In genomic region chr19:38255759-38256052, GRCh38 we compare ENCODE assay signal across 9 cellular contexts. TPM values are rescaled to one million over a fixed set of nuclear protein-coding genes. Genes with fewer than 3 reads are reported as not detected.
A peak's percentile ranks its signal among the peaks of the same experiment; 100 is the strongest.
DNase-seq lines count a peak whose midpoint lies in the region; ATAC-seq and TF ChIP-seq lines count a peak whose summit lies in the region.
"Had no signal": no experiment of that assay in that cellular context is flagged by ENCODE, and none has a peak within 500 bp of the region (broad histone marks: within the 10 kb centered on the region; RNA-seq: fewer than 3 reads in every experiment).

No MANE protein-coding gene starts in this region.

- ATAC-seq in activated T-cell treated with anti-CD3 and anti-CD28 coated beads, Interleukin-2, amount 50 U/mL, for 4 hours: no peak
- ATAC-seq in mucosa of descending colon (no peak), GM19452 (IDR thresholded peaks at IDR 0.05; ENCODE audit: unreplicated experiment) (no peak)

- H3K4me3 ChIP-seq in mucosa of descending colon (peak overlapping the region; percentile 17), tibial nerve (peak overlapping the region; percentile 26 to 60 (median 40))

- H3K4me3 Mint-ChIP-seq in activated T-cell treated with anti-CD3 and anti-CD28 coated beads, Interleukin-2, amount 50 U/mL, for 4 hours: peak overlapping the region; percentile 38
- H3K4me3 Mint-ChIP-seq in dendritic cell treated with granulocyte-macrophage colony-stimulating factor and Interleukin-4, amounts not matched to agents 40 ng/mL and 50 ng/mL, for 4 days: peak overlapping the region; percentile 85

- TF ChIP-seq POLR2A in tibial nerve (IDR thresholded peaks at IDR 0.05): no peak

- TF ChIP-seq CTCF in mucosa of descending colon (IDR thresholded peaks at IDR 0.05) (no peak), tibial nerve (IDR thresholded peaks at IDR 0.05) (no peak)

- DNase-seq in activated T-cell treated with anti-CD3 and anti-CD28 coated beads, Interleukin-2, amount 50 U/mL, for 4 hours: no peak
- no peak for DNase-seq in activated T-cell treated with anti-CD3 and anti-CD28 coated beads for 4 hours
- no peak for DNase-seq in mucosa of descending colon
- no peak for DNase-seq in tibial nerve (ENCODE audit: low spot score in 2 of 2)
- DNase-seq in OCI-M1 (lab: John Stamatoyannopoulos, UW): no peak
- no peak for DNase-seq in activated naive CD4-positive, alpha-beta T cell (lab: John Stamatoyannopoulos, UW)
- DNase-seq: activated CD8-positive, alpha-beta memory T cell treated with anti-CD3 and anti-CD28 coated beads, Interleukin-2, amount 50 U/mL, for 48 hours had no signal

- peaks cover 16% of the 10 kb centered on the region for H3K4me1 ChIP-seq in mucosa of descending colon (ENCODE audit: low read depth)
- peaks cover 0 to 38% (median 21%) of the 10 kb centered on the region in 4 donors for H3K4me1 ChIP-seq in tibial nerve

- peaks cover 0 to 23% of the 10 kb centered on the region in 2 donors for H3K27me3 ChIP-seq in tibial nerve

- H3K36me3 ChIP-seq in mucosa of descending colon (ENCODE audit: low read depth) (no peaks in the 10 kb centered on the region), tibial nerve (no peaks in the 10 kb centered on the region)

- intact Hi-C loops in dendritic cell treated with granulocyte-macrophage colony-stimulating factor and Interleukin-4, amounts not matched to agents 40 ng/mL and 50 ng/mL, for 4 days (cut with micrococcal nuclease): loop anchor here (1.0 kb wide), 1 partner anchor 9 kb away; the partner anchor contains the start of gene SPINT2
- intact Hi-C loops in mucosa of descending colon (cut with DNase I, micrococcal nuclease): no loop called here

- no peaks in the 10 kb centered on the region for H3K9me3 ChIP-seq in mucosa of descending colon
- H3K9me3 ChIP-seq in tibial nerve: no peaks in the 10 kb centered on the region

- H3K4me1 Mint-ChIP-seq in activated T-cell treated with anti-CD3 and anti-CD28 coated beads, Interleukin-2, amount 50 U/mL, for 4 hours (ENCODE audit: low read depth): peaks cover 2% of the 10 kb centered on the region
- peaks cover 56% of the 10 kb centered on the region for H3K4me1 Mint-ChIP-seq in dendritic cell treated with granulocyte-macrophage colony-stimulating factor and Interleukin-4, amounts not matched to agents 40 ng/mL and 50 ng/mL, for 4 days (ENCODE audit: low read depth)

- no peak for TF ChIP-seq EP300 in tibial nerve (IDR thresholded peaks at IDR 0.05)

- peaks cover 21% of the 10 kb centered on the region for H3K27me3 Mint-ChIP-seq in activated T-cell treated with anti-CD3 and anti-CD28 coated beads, Interleukin-2, amount 50 U/mL, for 4 hours (ENCODE audit: low read depth)
- peaks cover 63% of the 10 kb centered on the region for H3K27me3 Mint-ChIP-seq in dendritic cell treated with granulocyte-macrophage colony-stimulating factor and Interleukin-4, amounts not matched to agents 40 ng/mL and 50 ng/mL, for 4 days

- no peaks in the 10 kb centered on the region for H3K36me3 Mint-ChIP-seq in activated T-cell treated with anti-CD3 and anti-CD28 coated beads, Interleukin-2, amount 50 U/mL, for 4 hours (ENCODE audit: insufficient read depth)
- H3K36me3 Mint-ChIP-seq in dendritic cell treated with granulocyte-macrophage colony-stimulating factor and Interleukin-4, amounts not matched to agents 40 ng/mL and 50 ng/mL, for 4 days (ENCODE audit: low read depth): peaks cover 34% of the 10 kb centered on the region

- H3K27ac ChIP-seq in tibial nerve: peak overlapping the region in 3 of 4 donors; percentile 62 to 72 (median 71)

- H3K27ac Mint-ChIP-seq in dendritic cell treated with granulocyte-macrophage colony-stimulating factor and Interleukin-4, amounts not matched to agents 40 ng/mL and 50 ng/mL, for 4 days: peak overlapping the region; percentile 84

- 16 to 23% methylated on average over 5 to 10 of the region's 10 CpGs for WGBS in tibial nerve, 2 donors

- no peaks in the 10 kb centered on the region for H3K9me3 Mint-ChIP-seq in activated T-cell treated with anti-CD3 and anti-CD28 coated beads, Interleukin-2, amount 50 U/mL, for 4 hours
- no peaks in the 10 kb centered on the region for H3K9me3 Mint-ChIP-seq in dendritic cell treated with granulocyte-macrophage colony-stimulating factor and Interleukin-4, amounts not matched to agents 40 ng/mL and 50 ng/mL, for 4 days

RNA-seq across cellular contexts. Expression of gene PPP1R14A, which starts 0.5 kb away (rescaled TPM):
- 1 to 10 TPM in 1 of 3 donors, under 1 TPM in 2; 0.34 to 1.8 (median 0.46) TPM for total RNA-seq in activated T-cell treated with anti-CD3 and anti-CD28 coated beads, Interleukin-2, amount 50 U/mL, for 4 hours
- 100 to 1,000 TPM in 1 of 3 donors, 10 to 100 TPM in 1, 1 to 10 TPM in 1; 9.0 to 186 (median 19.9) TPM for total RNA-seq in mucosa of descending colon
- 100 to 1,000 TPM in 1 of 4 donors, 10 to 100 TPM in 3; 86.1 to 179 (median 95.3) TPM for total RNA-seq in tibial nerve

RNA-seq across cellular contexts. Expression of gene SPINT2, which starts 8.7 kb away (rescaled TPM):
- total RNA-seq in activated T-cell treated with anti-CD3 and anti-CD28 coated beads, Interleukin-2, amount 50 U/mL, for 4 hours: 10 to 100 TPM; 15.6 to 27.5 (median 20.6) TPM
- total RNA-seq in mucosa of descending colon: 100 to 1,000 TPM; 355 to 802 (median 787) TPM
- total RNA-seq in tibial nerve: 10 to 100 TPM; 39.0 to 79.1 (median 45.5) TPM

RNA-seq across cellular contexts. Expression of gene DPF1, which starts 31.7 kb away (rescaled TPM):
- total RNA-seq in activated T-cell treated with anti-CD3 and anti-CD28 coated beads, Interleukin-2, amount 50 U/mL, for 4 hours: under 1 TPM; 0.40 to 0.45 (median 0.43) TPM
- total RNA-seq in mucosa of descending colon: under 1 TPM in 1 of 3 donors, not detected in 2; 0.22 TPM
- not detected for total RNA-seq in tibial nerve

RNA-seq across cellular contexts. Expression of gene C19orf33, which starts 48.3 kb away (rescaled TPM):
- total RNA-seq in activated T-cell treated with anti-CD3 and anti-CD28 coated beads, Interleukin-2, amount 50 U/mL, for 4 hours: not detected
- 100 to 1,000 TPM in 2 of 3 donors, 10 to 100 TPM in 1; 82.5 to 310 (median 235) TPM for total RNA-seq in mucosa of descending colon
- 100 to 1,000 TPM in 3 of 4 donors, 10 to 100 TPM in 1; 76.8 to 627 (median 335) TPM for total RNA-seq in tibial nerve

Comparison
In these comparisons a context has a peak if more than half of its experiments do, and no peak if none do; other contexts are left out.
1. RNA of gene SPINT2, which starts 8.7 kb away (total RNA-seq): 355 to 802 TPM in mucosa of descending colon; 39.0 to 79.1 TPM in tibial nerve and 15.6 to 27.5 TPM in activated T-cell treated with anti-CD3 and anti-CD28 coated beads, Interleukin-2, amount 50 U/mL, for 4 hours; every median in the first group is over 4 times any median in the second.